ENCODE assay signal across 14 cellular contexts in genomic region chr3:129591932-129592331, GRCh38. TPM values are rescaled to one million over a fixed set of nuclear protein-coding genes. Genes with fewer than 3 reads are reported as not detected.
DNase-seq lines count a peak whose midpoint lies in the region; ATAC-seq and TF ChIP-seq lines count a peak whose summit lies in the region.
"Had no signal": no experiment of that assay in that cellular context is flagged by ENCODE, and none has a peak within 500 bp of the region (broad histone marks: within the 10 kb centered on the region; RNA-seq: fewer than 3 reads in every experiment).

No MANE protein-coding gene starts in this region.

- no peaks in the 10 kb centered on the region for H3K9me3 Mint-ChIP-seq in endothelial cell (ENCODE audit: unreplicated experiment)
- H3K9me3 Mint-ChIP-seq in neural crest cell: no peaks in the 10 kb centered on the region
- H3K9me3 Mint-ChIP-seq in stimulated activated memory B cell treated with anti-CD40 and anti-IgM and Interleukin-4, amounts not matched to agents 10 μg/mL and 1 μg/mL and 100 μg/mL, for 72 hours: no peaks in the 10 kb centered on the region

- TF ChIP-seq EP300 in upper lobe of left lung (IDR thresholded peaks at IDR 0.05): no peak

- H3K4me1 Mint-ChIP-seq in endothelial cell (ENCODE audit: unreplicated experiment) (peaks cover 61% of the 10 kb centered on the region), neural crest cell (peaks cover 53% of the 10 kb centered on the region)
- H3K4me1 Mint-ChIP-seq in stimulated activated memory B cell treated with anti-CD40 and anti-IgM and Interleukin-4, amounts not matched to agents 10 μg/mL and 1 μg/mL and 100 μg/mL, for 72 hours: peaks cover 14% of the 10 kb centered on the region

- H3K4me1 ChIP-seq in left ventricle myocardium inferior (peaks cover 98% of the 10 kb centered on the region), upper lobe of left lung (peaks cover 84 to 96% (median 90%) of the 10 kb centered on the region in 4 donors)

- TF ChIP-seq CTCF in left ventricle myocardium inferior (IDR thresholded peaks at IDR 0.05; ENCODE audit: borderline replicate concordance) (no peak), endothelial cell (IDR thresholded peaks at IDR 0.05; ENCODE audit: unreplicated experiment) (no peak), neural crest cell (conservative IDR thresholded peaks at IDR 0.05) (no peak), upper lobe of left lung (IDR thresholded peaks at IDR 0.05) (no peak)

- H3K4me3 Mint-ChIP-seq in endothelial cell (ENCODE audit: unreplicated experiment): peak overlapping the region; percentile 83
- H3K4me3 Mint-ChIP-seq in neural crest cell: peak overlapping the region; percentile 45
- no peak overlapping the region for H3K4me3 Mint-ChIP-seq in stimulated activated memory B cell treated with anti-CD40 and anti-IgM and Interleukin-4, amounts not matched to agents 10 μg/mL and 1 μg/mL and 100 μg/mL, for 72 hours

- WGBS in upper lobe of left lung, 2 donors: 53 to 80% methylated on average over 6 to 8 of the region's 8 CpGs

- ATAC-seq in left ventricle myocardium superior (no peak), upper lobe of left lung (ENCODE audit: low FRiP score in 2 of 2) (no peak), GM18907 (IDR thresholded peaks at IDR 0.05; ENCODE audit: unreplicated experiment) (no peak)
- ATAC-seq in stimulated activated memory B cell treated with anti-CD40 and anti-IgM and Interleukin-4, amounts not matched to agents 10 μg/mL and 1 μg/mL and 100 μg/mL, for 72 hours: no peak
- ATAC-seq: esophagus mucosa had no signal

- H3K4me3 ChIP-seq in left ventricle myocardium inferior (peak overlapping the region; percentile 49), upper lobe of left lung (no peak overlapping the region)

- H3K9me3 ChIP-seq in left ventricle myocardium inferior (replicated peaks) (no peaks in the 10 kb centered on the region), upper lobe of left lung (no peaks in the 10 kb centered on the region)

- TF ChIP-seq POLR2A in upper lobe of left lung (IDR thresholded peaks at IDR 0.05): no peak

- H3K36me3 Mint-ChIP-seq in endothelial cell (ENCODE audit: low read depth, unreplicated experiment) (peaks cover 28% of the 10 kb centered on the region), neural crest cell (ENCODE audit: low read depth) (no peaks in the 10 kb centered on the region)
- H3K36me3 Mint-ChIP-seq in stimulated activated memory B cell treated with anti-CD40 and anti-IgM and Interleukin-4, amounts not matched to agents 10 μg/mL and 1 μg/mL and 100 μg/mL, for 72 hours: no peaks in the 10 kb centered on the region

- H3K27me3 Mint-ChIP-seq in endothelial cell (ENCODE audit: unreplicated experiment) (peaks cover 5% of the 10 kb centered on the region), neural crest cell (ENCODE audit: low read depth) (no peaks in the 10 kb centered on the region)
- peaks cover 27% of the 10 kb centered on the region for H3K27me3 Mint-ChIP-seq in stimulated activated memory B cell treated with anti-CD40 and anti-IgM and Interleukin-4, amounts not matched to agents 10 μg/mL and 1 μg/mL and 100 μg/mL, for 72 hours

- H3K27ac ChIP-seq in left ventricle myocardium inferior (replicated peaks): peak overlapping the region; percentile 96
- H3K27ac ChIP-seq in upper lobe of left lung: peak overlapping the region; percentile 92 to 95 (median 94)

- peaks cover 10% of the 10 kb centered on the region for H3K36me3 ChIP-seq in left ventricle myocardium inferior
- peaks cover 0 to 12% (median 7%) of the 10 kb centered on the region in 4 donors for H3K36me3 ChIP-seq in upper lobe of left lung

- DNase-seq in left ventricle myocardium inferior (no peak), left ventricle myocardium superior (no peak), endothelial cell (ENCODE audit: low spot score) (no peak), neural crest cell (ENCODE audit: low read depth, low spot score) (no peak), upper lobe of left lung (no peak), NCI-H128 (lab: John Stamatoyannopoulos, UW; ENCODE audit: unreplicated experiment) (no peak)
- DNase-seq: activated T-cell treated with anti-CD3 and anti-CD28 coated beads for 4 hours, NCI-H2107, small intestine had no signal

- H3K27me3 ChIP-seq in left ventricle myocardium inferior (ENCODE audit: low read depth): no peaks in the 10 kb centered on the region
- H3K27me3 ChIP-seq in upper lobe of left lung: no peaks in the 10 kb centered on the region

- H3K27ac Mint-ChIP-seq in endothelial cell (ENCODE audit: unreplicated experiment): peak overlapping the region; percentile 81
- H3K27ac Mint-ChIP-seq in neural crest cell (ENCODE audit: unreplicated experiment): peak overlapping the region; percentile 86
- no peak overlapping the region for H3K27ac Mint-ChIP-seq in stimulated activated memory B cell treated with anti-CD40 and anti-IgM and Interleukin-4, amounts not matched to agents 10 μg/mL and 1 μg/mL and 100 μg/mL, for 72 hours

- intact Hi-C loops in left ventricle myocardium inferior (cut with micrococcal nuclease) (no loop called here), left ventricle myocardium superior (cut with micrococcal nuclease) (no loop called here)

RNA-seq across cellular contexts. Expression of gene PLXND1, which starts 14.5 kb away (rescaled TPM):
- total RNA-seq in left ventricle myocardium inferior: 45.5 TPM
- 56.6 TPM for total RNA-seq in left ventricle myocardium superior
- total RNA-seq in endothelial cell (ENCODE audit: unreplicated experiment): 1,753 TPM
- total RNA-seq in neural crest cell: 39.4 and 44.3 TPM in 2 replicates
- 100 to 1,000 TPM in 5 of 6 donors, 10 to 100 TPM in 1; 95.3 to 607 (median 227) TPM for total RNA-seq in upper lobe of left lung

RNA-seq across cellular contexts. Expression of gene H1-8, which starts 49.0 kb away (rescaled TPM):
- total RNA-seq in left ventricle myocardium inferior (not detected), left ventricle myocardium superior (not detected), endothelial cell (ENCODE audit: unreplicated experiment) (2.7 TPM), neural crest cell (not detected in 2 replicates), upper lobe of left lung (not detected)
- total RNA-seq: A673, esophagus mucosa, lower leg skin had no signal
